In the genomic region with DNA sequence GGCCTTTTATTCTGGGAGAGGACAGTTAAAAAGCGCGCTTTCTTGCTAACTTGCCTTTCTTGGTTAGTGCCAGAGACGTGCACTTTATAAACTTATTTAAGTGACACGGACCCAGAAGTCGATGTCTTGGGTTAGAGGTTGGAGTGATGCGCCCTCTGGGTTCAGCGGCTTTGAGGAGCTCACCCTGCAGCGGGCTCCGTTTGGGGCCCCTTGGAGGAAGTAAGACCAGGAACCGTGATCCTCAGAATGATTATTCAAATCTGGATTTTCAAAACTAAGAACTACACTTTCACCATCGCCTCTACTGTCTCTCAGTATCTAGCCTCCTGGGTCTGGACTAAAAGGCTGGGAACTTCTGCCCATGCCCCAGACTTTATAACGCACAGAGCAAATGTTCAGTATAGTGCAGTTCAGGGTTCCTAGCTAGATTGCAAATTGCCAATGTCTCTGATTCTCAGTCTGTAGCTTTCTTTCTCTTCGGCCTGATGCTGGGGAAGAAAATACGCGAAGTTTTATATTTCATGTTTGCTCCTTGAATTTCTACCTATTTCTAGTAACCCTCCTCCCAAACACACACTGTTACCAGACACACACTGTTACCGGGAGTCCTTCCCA, we compare ENCODE assay signal across 8 cellular contexts. TPM values are rescaled to one million over a fixed set of nuclear protein-coding genes. Genes with fewer than 3 reads are reported as not detected.
DNase-seq lines count a peak whose midpoint lies in the region; TF ChIP-seq lines count a peak whose summit lies in the region.

No MANE protein-coding gene starts in this region.

- TF ChIP-seq CTCF in dorsolateral prefrontal cortex (IDR thresholded peaks at IDR 0.05 in 54 of 56, conservative IDR thresholded peaks at IDR 0.05 in 2 of 56; ENCODE audit: low read depth in 1 of 56, partially characterized antibody in 56 of 56) (no peak), neural progenitor cell (IDR thresholded peaks at IDR 0.05) (no peak)

- H3K4me2 ChIP-seq in Karpas-422 (ENCODE audit: low read depth, low read length, poor library complexity, severe bottlenecking) (peak overlapping the region; percentile 99), neural progenitor cell (peak overlapping the region; percentile 76)

- H3K79me2 ChIP-seq in Karpas-422 (ENCODE audit: low read length) (no peaks in the 10 kb centered on the region), neural progenitor cell (ENCODE audit: low read depth) (no peaks in the 10 kb centered on the region)

- peak overlapping the region; percentile 80 for H3K27ac ChIP-seq in Karpas-422 (ENCODE audit: low read length)
- peak overlapping the region in 12 of 59 donors; percentile 9 to 83 (median 29) for H3K27ac ChIP-seq in dorsolateral prefrontal cortex
- no peak overlapping the region for H3K27ac ChIP-seq in neural progenitor cell

- H4K20me1 ChIP-seq in Karpas-422 (ENCODE audit: insufficient read depth, low read depth, low read length) = no peaks in the 10 kb centered on the region
- H4K20me1 ChIP-seq in neural progenitor cell (ENCODE audit: low read depth) = no peaks in the 10 kb centered on the region

- H3K36me3 ChIP-seq in Karpas-422 (ENCODE audit: insufficient read depth, low read length) (no peaks in the 10 kb centered on the region), neural progenitor cell (no peaks in the 10 kb centered on the region)

- peak overlapping the region; percentile 24 for H3K27ac Mint-ChIP-seq in neural progenitor cell

- H2AFZ ChIP-seq in Karpas-422 (ENCODE audit: low read length) (peak overlapping the region; percentile 95), neural progenitor cell (replicated peaks) (peak overlapping the region; percentile 53)

- no peaks in the 10 kb centered on the region for H3K9me2 ChIP-seq in Karpas-422 (replicated peaks; ENCODE audit: insufficient read depth, low read length)

- H3K9ac ChIP-seq in Karpas-422 (ENCODE audit: low read length) (peak overlapping the region; percentile 84), neural progenitor cell (no peak overlapping the region)

- H3K4me1 ChIP-seq in Karpas-422 (ENCODE audit: low read length) (peaks cover 18% of the 10 kb centered on the region), neural progenitor cell (peaks cover 23% of the 10 kb centered on the region)

- H3F3A ChIP-seq in neural progenitor cell (ENCODE audit: low read depth) = peaks cover 31% of the 10 kb centered on the region

- H3K27me3 ChIP-seq in Karpas-422 (ENCODE audit: low read length) (no peaks in the 10 kb centered on the region), dorsolateral prefrontal cortex (peaks cover 0 to 11% (median 0%) of the 10 kb centered on the region in 45 donors), neural progenitor cell (peaks cover 9% of the 10 kb centered on the region)

- H3K4me3 ChIP-seq in Karpas-422 (ENCODE audit: low read length) (peak overlapping the region; percentile 74), dorsolateral prefrontal cortex (peak overlapping the region in 57 of 59 donors; percentile 27 to 71 (median 54)), neural progenitor cell (peak overlapping the region; percentile 44)

- peak; percentile 18 for DNase-seq in stimulated activated CD4-positive, alpha-beta T cell treated with anti-CD3 and anti-CD28 coated beads, Interleukin-12 subunit alpha, Interleukin-12 subunit beta, amount 100 ng/mL, for 4 hours
- no peak for DNase-seq in stimulated activated CD4-positive, alpha-beta T cell treated with anti-CD3 and anti-CD28 coated beads, Interleukin-4, amount 100 ng/mL, for 24 hours
- DNase-seq in Karpas-422 = peak; percentile 89
- no peak for DNase-seq in dorsolateral prefrontal cortex
- peak; percentile 45 for DNase-seq in neural progenitor cell (ENCODE audit: low spot score)
- DNase-seq in NCI-H146 (lab: John Stamatoyannopoulos, UW) = no peak
- DNase-seq in NCI-H1417 treated with DMSO at 0.1 percent for 48 hours (lab: John Stamatoyannopoulos, UW) = no peak
- no peak for DNase-seq in midbrain (lab: John Stamatoyannopoulos, UW)

- intact Hi-C loops in dorsolateral prefrontal cortex (cut with DNase I) = no loop called here

- peaks cover 9% of the 10 kb centered on the region for H3K36me3 Mint-ChIP-seq in neural progenitor cell

- H3K9me3 Mint-ChIP-seq in neural progenitor cell = no peaks in the 10 kb centered on the region

- H3K4me3 Mint-ChIP-seq in neural progenitor cell = peak overlapping the region; percentile 74

- peaks cover 30% of the 10 kb centered on the region for H3K27me3 Mint-ChIP-seq in neural progenitor cell (ENCODE audit: insufficient read depth, low read depth)

- H3K9me3 ChIP-seq in Karpas-422 (ENCODE audit: low read length) (no peaks in the 10 kb centered on the region), neural progenitor cell (ENCODE audit: low read depth) (no peaks in the 10 kb centered on the region)

- H3K4me1 Mint-ChIP-seq in neural progenitor cell = peaks cover 23% of the 10 kb centered on the region

RNA-seq across cellular contexts. Expression of gene SMO, which starts 18.6 kb away (rescaled TPM):
- 0.11 TPM in 1 of 2 replicates, not detected in the other for total RNA-seq in Karpas-422 (2014; rRNA removed; shearing (Covaris generic); ENCODE audit: low replicate concordance)
- total RNA-seq in dorsolateral prefrontal cortex (10 to 100 TPM in 22 of 120 experiments, 1 to 10 TPM in 98; 3.3 to 22.0 (median 7.3) TPM), neural progenitor cell (ENCODE audit: low replicate concordance) (46.0 and 114 TPM in 2 replicates)

RNA-seq across cellular contexts. Expression of gene TSPAN33, which starts 25.3 kb away (rescaled TPM):
- total RNA-seq in Karpas-422 (2014; rRNA removed; shearing (Covaris generic); ENCODE audit: low replicate concordance) = 11.1 and 21.8 TPM in 2 replicates
- 10 to 100 TPM; 16.4 to 44.4 (median 27.1) TPM for total RNA-seq in dorsolateral prefrontal cortex
- 34.5 and 52.7 TPM in 2 replicates for total RNA-seq in neural progenitor cell (ENCODE audit: low replicate concordance)

RNA-seq across cellular contexts. Expression of gene AHCYL2, which starts 55.0 kb away (rescaled TPM):
- 6.0 and 6.6 TPM in 2 replicates for total RNA-seq in Karpas-422 (2014; rRNA removed; shearing (Covaris generic); ENCODE audit: low replicate concordance)
- total RNA-seq in dorsolateral prefrontal cortex (100 to 1,000 TPM in 32 of 120 experiments, 10 to 100 TPM in 88; 57.4 to 199 (median 90.1) TPM), neural progenitor cell (ENCODE audit: low replicate concordance) (36.1 and 39.3 TPM in 2 replicates)

Comparison
In these comparisons a context has a peak if more than half of its experiments do, and no peak if none do; other contexts are left out.
1. DNase-seq: peak in stimulated activated CD4-positive, alpha-beta T cell treated with anti-CD3 and anti-CD28 coated beads, Interleukin-12 subunit alpha, Interleukin-12 subunit beta, amount 100 ng/mL, for 4 hours (single experiment), Karpas-422 (single experiment) and neural progenitor cell (single experiment); none in stimulated activated CD4-positive, alpha-beta T cell treated with anti-CD3 and anti-CD28 coated beads, Interleukin-4, amount 100 ng/mL, for 24 hours (single experiment), dorsolateral prefrontal cortex (0 of 10), NCI-H146 (single experiment), NCI-H1417 treated with DMSO at 0.1 percent for 48 hours (single experiment) and midbrain (single experiment).
2. Peak in every context shown above with its lines, with median percentiles within 50 percentile points of each other: H3K4me3 ChIP-seq.